In genomic region chr6:31827286-31828079, GRCh38 we compare ENCODE assay signal across 1 cellular context.
TF ChIP-seq lines count a peak whose summit lies in the region.

TSS of gene HSPA1B (plus strand) at chr6:31827738. CDS start at chr6:31827951, 213 bp downstream.

TF ChIP-seq in GM12878, 131 proteins besides CTCF, POLR2A, EP300 and RAD21 (continued from another document):
- TF ChIP-seq SUPT20H (IDR thresholded peaks at IDR 0.05; ENCODE audit: borderline replicate concordance, control insufficient read depth, low read depth, low read length): no peak
- no peak for TF ChIP-seq KLF5 (IDR thresholded peaks at IDR 0.05; ENCODE audit: partially characterized antibody)
- TF ChIP-seq IRF5 (IDR thresholded peaks at IDR 0.05; ENCODE audit: borderline replicate concordance): no peak
- no peak for TF ChIP-seq SREBF2 (IDR thresholded peaks at IDR 0.05; ENCODE audit: low read length)
- TF ChIP-seq MTA2 (IDR thresholded peaks at IDR 0.05; ENCODE audit: low read depth): no peak
- no peak for TF ChIP-seq CBX3 (IDR thresholded peaks at IDR 0.05; ENCODE audit: borderline replicate concordance, low read depth)
- no peak for TF ChIP-seq NR2C2 (IDR thresholded peaks at IDR 0.05; ENCODE audit: borderline replicate concordance, control insufficient read depth, insufficient read length, low read depth)
- no peak for TF ChIP-seq NFXL1 (IDR thresholded peaks at IDR 0.05; ENCODE audit: borderline replicate concordance)
- TF ChIP-seq STAT1 (conservative IDR thresholded peaks at IDR 0.05): no peak
- TF ChIP-seq CREM (IDR thresholded peaks at IDR 0.05; ENCODE audit: low read depth): no peak
- TF ChIP-seq CREB1 (IDR thresholded peaks at IDR 0.05; ENCODE audit: low read depth): no peak
- no peak for TF ChIP-seq RELA (IDR thresholded peaks at IDR 0.05; ENCODE audit: borderline replicate concordance, partially characterized antibody)
- no peak for TF ChIP-seq ZNF217 (IDR thresholded peaks at IDR 0.05)
- no peak for TF ChIP-seq GABPA (IDR thresholded peaks at IDR 0.05; ENCODE audit: low read depth)
- peak; percentile 97 for TF ChIP-seq POLR2AphosphoS5 (IDR thresholded peaks at IDR 0.05; ENCODE audit: low read length)
- no peak for TF ChIP-seq CUX1 (IDR thresholded peaks at IDR 0.05; ENCODE audit: insufficient replicate concordance, low read depth, low read length)
- no peak for TF ChIP-seq ATF3 (IDR thresholded peaks at IDR 0.05; ENCODE audit: borderline replicate concordance, extremely low read depth, low read depth, low read length)
- TF ChIP-seq ZZZ3 (IDR thresholded peaks at IDR 0.05; ENCODE audit: control insufficient read depth, insufficient read length, low read depth): no peak
- TF ChIP-seq CBFB (IDR thresholded peaks at IDR 0.05; ENCODE audit: low read depth): 0 out of 2 replicates have a peak, but pooled peaks have one; percentile 46
- TF ChIP-seq IKZF1 (conservative IDR thresholded peaks at IDR 0.05): peak; percentile 90
- TF ChIP-seq CBX5 (IDR thresholded peaks at IDR 0.05; ENCODE audit: low read depth): no peak
- TF ChIP-seq IKZF2 (IDR thresholded peaks at IDR 0.05): peak; percentile 92
- no peak for TF ChIP-seq ZBED1 (IDR thresholded peaks at IDR 0.05; ENCODE audit: borderline replicate concordance)
- TF ChIP-seq NFYA (IDR thresholded peaks at IDR 0.05; ENCODE audit: borderline replicate concordance, low read depth, low read length): no peak
- TF ChIP-seq ZNF24 (IDR thresholded peaks at IDR 0.05): no peak
- no peak for TF ChIP-seq RUNX3 (IDR thresholded peaks at IDR 0.05; ENCODE audit: low read length)
- 0 out of 2 replicates have a peak, but pooled peaks have one; percentile 14 for TF ChIP-seq ZBTB11 (CRISPR knock-in tag; IDR thresholded peaks at IDR 0.05)
- TF ChIP-seq NR2F1 (conservative IDR thresholded peaks at IDR 0.05): no peak
- peak; percentile 57 for TF ChIP-seq SP1 (IDR thresholded peaks at IDR 0.05; ENCODE audit: low read depth, low read length)
- TF ChIP-seq PBX3 (IDR thresholded peaks at IDR 0.05; ENCODE audit: insufficient replicate concordance, low read depth, low read length): peak; percentile 92
- TF ChIP-seq TCF3 (IDR thresholded peaks at IDR 0.05; ENCODE audit: borderline replicate concordance, insufficient read depth, low read depth, low read length): 0 out of 2 replicates have a peak, but pooled peaks have one; percentile 53
- TF ChIP-seq USF1 (IDR thresholded peaks at IDR 0.05; ENCODE audit: borderline replicate concordance, extremely low read length, insufficient read depth, low read depth, low read length): no peak
- no peak for TF ChIP-seq RBBP5 (conservative IDR thresholded peaks at IDR 0.05)
- TF ChIP-seq TARDBP (IDR thresholded peaks at IDR 0.05; ENCODE audit: borderline replicate concordance): no peak
- TF ChIP-seq TCF7 (IDR thresholded peaks at IDR 0.05; ENCODE audit: borderline replicate concordance): no peak
- TF ChIP-seq SKIL (IDR thresholded peaks at IDR 0.05; ENCODE audit: low read depth, poor library complexity, severe bottlenecking): no peak
- no peak for TF ChIP-seq ATF2 (IDR thresholded peaks at IDR 0.05; ENCODE audit: low read length)
- TF ChIP-seq SMARCA5 (IDR thresholded peaks at IDR 0.05): no peak
- peak; percentile 29 for TF ChIP-seq SMAD1 (IDR thresholded peaks at IDR 0.05; ENCODE audit: low read depth, partially characterized antibody)
- no peak for TF ChIP-seq MEF2A (IDR thresholded peaks at IDR 0.05; ENCODE audit: insufficient read depth, low read depth, low read length)
- no peak for TF ChIP-seq REST (IDR thresholded peaks at IDR 0.05; ENCODE audit: low read depth, low read length)
- no peak for TF ChIP-seq ZSCAN29 (IDR thresholded peaks at IDR 0.05)
- TF ChIP-seq WRNIP1 (IDR thresholded peaks at IDR 0.05; ENCODE audit: borderline replicate concordance, low read depth, low read length): no peak
